ENCODE assay signal across 22 cellular contexts in genomic region chr12:93348568-93349435, GRCh38.
"Had no signal": no experiment of that assay in that cellular context is flagged by ENCODE, and none has a peak within 500 bp of the region (broad histone marks: within the 10 kb centered on the region; RNA-seq: fewer than 3 reads in every experiment).

No MANE protein-coding gene starts in this region.

- H3K27ac Mint-ChIP-seq: activated CD8-positive, alpha-beta T cell treated with anti-CD3 and anti-CD28 coated beads, Interleukin-2, amount 10 ng/mL, durations not matched to agents 7 days and 5 days; activated naive CD4-positive, alpha-beta T cell treated with anti-CD3 and anti-CD28 coated beads, Interleukin-2, amount 50 U/mL, for 24 hours; natural killer cell; stimulated activated naive B cell treated with anti-CD40 and anti-IgM and Interleukin-4, amounts not matched to agents 10 μg/mL and 1 μg/mL and 100 μg/mL, for 72 hours; T-helper 17 cell; WTC11 had no signal

- H3K36me3 ChIP-seq: adrenal gland, gastrocnemius medialis, transverse colon, vagina had no signal

- DNase-seq: activated CD4-positive, alpha-beta T cell treated with anti-CD3 and anti-CD28 coated beads for 4 hours; activated CD8-positive, alpha-beta memory T cell treated with anti-CD3 and anti-CD28 coated beads, Interleukin-2, amount 50 U/mL, for 4 hours; activated CD8-positive, alpha-beta T cell treated with anti-CD3 and anti-CD28 coated beads, Interleukin-2, amount 10 ng/mL, durations not matched to agents 7 days and 5 days; activated effector memory CD4-positive, alpha-beta T cell treated with anti-CD3 and anti-CD28 coated beads, Interleukin-2, amount 50 U/mL, for 16 hours; activated T-cell treated with anti-CD3 and anti-CD28 coated beads, Interleukin-2, amount 50 U/mL, for 48 hours; effector CD4-positive, alpha-beta T cell; gastrocnemius medialis; islet precursor cell; mesenchymal stem cell; natural killer cell; retina; stimulated activated CD4-positive, alpha-beta T cell treated with anti-CD3 and anti-CD28 coated beads, Interleukin-15, amount 100 ng/mL, for 24 hours; stimulated activated CD4-positive, alpha-beta T cell treated with anti-CD3 and anti-CD28 coated beads, Interleukin-4, amount 100 ng/mL, for 1 hour; stimulated activated naive B cell treated with anti-CD40 and anti-IgM and Interleukin-4, amounts not matched to agents 10 μg/mL and 1 μg/mL and 100 μg/mL, for 72 hours; T-helper 17 cell; transverse colon had no signal

- H3K4me3 Mint-ChIP-seq: activated CD8-positive, alpha-beta T cell treated with anti-CD3 and anti-CD28 coated beads, Interleukin-2, amount 10 ng/mL, durations not matched to agents 7 days and 5 days; activated naive CD4-positive, alpha-beta T cell treated with anti-CD3 and anti-CD28 coated beads, Interleukin-2, amount 50 U/mL, for 24 hours; natural killer cell; stimulated activated naive B cell treated with anti-CD40 and anti-IgM and Interleukin-4, amounts not matched to agents 10 μg/mL and 1 μg/mL and 100 μg/mL, for 72 hours; T-helper 17 cell; WTC11 had no signal

- H3K27me3 Mint-ChIP-seq: activated naive CD4-positive, alpha-beta T cell treated with anti-CD3 and anti-CD28 coated beads, Interleukin-2, amount 50 U/mL, for 24 hours; T-helper 17 cell had no signal

- H3K9me3 Mint-ChIP-seq: activated naive CD4-positive, alpha-beta T cell treated with anti-CD3 and anti-CD28 coated beads, Interleukin-2, amount 50 U/mL, for 24 hours; natural killer cell; stimulated activated naive B cell treated with anti-CD40 and anti-IgM and Interleukin-4, amounts not matched to agents 10 μg/mL and 1 μg/mL and 100 μg/mL, for 72 hours had no signal

- H3K9me3 ChIP-seq: adrenal gland, gastrocnemius medialis, transverse colon, vagina had no signal

- H3K36me3 Mint-ChIP-seq: activated naive CD4-positive, alpha-beta T cell treated with anti-CD3 and anti-CD28 coated beads, Interleukin-2, amount 50 U/mL, for 24 hours; natural killer cell; stimulated activated naive B cell treated with anti-CD40 and anti-IgM and Interleukin-4, amounts not matched to agents 10 μg/mL and 1 μg/mL and 100 μg/mL, for 72 hours; WTC11 had no signal

- H3K27me3 ChIP-seq: adrenal gland, gastrocnemius medialis, transverse colon, vagina had no signal

- H3K4me3 ChIP-seq: adrenal gland, coronary artery, gastrocnemius medialis, skin epidermis, transverse colon, vagina had no signal

- H3K27ac ChIP-seq: adrenal gland, gastrocnemius medialis, skin epidermis, transverse colon, vagina had no signal

- ATAC-seq: activated CD8-positive, alpha-beta T cell treated with anti-CD3 and anti-CD28 coated beads, Interleukin-2, amount 10 ng/mL, durations not matched to agents 7 days and 5 days; natural killer cell; stimulated activated naive B cell treated with anti-CD40 and anti-IgM and Interleukin-4, amounts not matched to agents 10 μg/mL and 1 μg/mL and 100 μg/mL, for 72 hours; T-helper 17 cell; WTC11 had no signal

- H3K4me1 Mint-ChIP-seq: activated naive CD4-positive, alpha-beta T cell treated with anti-CD3 and anti-CD28 coated beads, Interleukin-2, amount 50 U/mL, for 24 hours; natural killer cell had no signal

- H3K4me1 ChIP-seq: gastrocnemius medialis, transverse colon, vagina had no signal
